11 cellular contexts compared by ENCODE assay signal in the genomic region with DNA sequence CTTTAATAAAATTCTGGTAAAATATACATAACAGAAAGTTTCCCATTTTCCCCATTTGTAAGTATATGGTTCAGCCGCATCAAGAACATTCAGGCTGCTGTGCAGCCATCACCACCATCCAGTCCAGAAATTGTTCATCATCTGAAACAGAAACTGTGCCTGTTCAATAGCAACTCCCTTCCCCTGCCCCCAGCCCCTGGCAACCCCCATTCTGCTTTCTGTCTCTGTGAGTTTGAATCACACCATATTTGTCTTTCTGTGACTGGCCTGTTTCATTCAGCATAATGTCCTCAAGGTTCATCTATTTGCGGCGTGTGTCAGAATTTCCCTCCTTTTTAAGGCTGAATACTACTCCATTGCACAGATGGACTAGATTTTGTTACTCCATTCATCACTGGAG. TPM values are rescaled to one million over a fixed set of nuclear protein-coding genes. Genes with fewer than 3 reads are reported as not detected.
DNase-seq lines count a peak whose midpoint lies in the region; ATAC-seq, FAIRE-seq and TF ChIP-seq lines count a peak whose summit lies in the region.
"Had no signal": no experiment of that assay in that cellular context is flagged by ENCODE, and none has a peak within 500 bp of the region (broad histone marks: within the 10 kb centered on the region; RNA-seq: fewer than 3 reads in every experiment).

No MANE protein-coding gene starts in this region.

- FAIRE-seq in D721Med (lab: Jason Lieb, UNC): no peak

- H3K36me3 Mint-ChIP-seq in activated T-cell treated with anti-CD3 and anti-CD28 coated beads, Interleukin-2, amount 50 U/mL, for 4 hours (ENCODE audit: insufficient read depth): no peaks in the 10 kb centered on the region

- no peaks in the 10 kb centered on the region for H3K9me3 Mint-ChIP-seq in activated T-cell treated with anti-CD3 and anti-CD28 coated beads, Interleukin-2, amount 50 U/mL, for 4 hours

- no peak for DNase-seq in activated T-cell treated with anti-CD3 and anti-CD28 coated beads, Interleukin-2, amount 50 U/mL, for 4 hours
- no peak for DNase-seq in DMS153 treated with DMSO at 0.1 percent for 48 hours (lab: John Stamatoyannopoulos, UW; ENCODE audit: unreplicated experiment)
- DNase-seq in D721Med (ENCODE audit: insufficient read length, low spot score): no peak
- DNase-seq in NCI-H69 (lab: John Stamatoyannopoulos, UW): no peak
- no peak for DNase-seq in iPS-NIHi7 (ENCODE audit: extremely low spot score)
- DNase-seq: NCI-H2107, SHP77 treated with DMSO at 0.1 percent for 48 hours had no signal

- no peaks in the 10 kb centered on the region for H3K4me1 Mint-ChIP-seq in activated T-cell treated with anti-CD3 and anti-CD28 coated beads, Interleukin-2, amount 50 U/mL, for 4 hours (ENCODE audit: low read depth)

- H3K4me3 Mint-ChIP-seq in activated T-cell treated with anti-CD3 and anti-CD28 coated beads, Interleukin-2, amount 50 U/mL, for 4 hours: no peak overlapping the region

- H3K27me3 Mint-ChIP-seq in activated T-cell treated with anti-CD3 and anti-CD28 coated beads, Interleukin-2, amount 50 U/mL, for 4 hours (ENCODE audit: low read depth): peaks cover 11% of the 10 kb centered on the region

- ATAC-seq in GM18511 (IDR thresholded peaks at IDR 0.05; ENCODE audit: unreplicated experiment) (peak; percentile 79), GM19455 (IDR thresholded peaks at IDR 0.05; ENCODE audit: unreplicated experiment) (peak; percentile 62), HG02943 (IDR thresholded peaks at IDR 0.05; ENCODE audit: low read depth, unreplicated experiment) (peak; percentile 56)
- peak; percentile 60 to 72 for ATAC-seq in activated T-cell treated with anti-CD3 and anti-CD28 coated beads, Interleukin-2, amount 50 U/mL, for 4 hours

- no peak for TF ChIP-seq CTCF in D721Med (IDR thresholded peaks at IDR 0.05; ENCODE audit: insufficient read depth, missing control alignments)

RNA-seq across cellular contexts. Expression of a gene that starts 19.1 kb away (rescaled TPM):
- under 1 TPM; 0.11 to 0.33 (median 0.13) TPM for total RNA-seq in activated T-cell treated with anti-CD3 and anti-CD28 coated beads, Interleukin-2, amount 50 U/mL, for 4 hours
- total RNA-seq: activated CD8-positive, alpha-beta memory T cell treated with anti-CD3 and anti-CD28 coated beads for 36 hours had no signal
